Comparison of ENCODE assay signal across 2 cellular contexts in genomic region chr5:51159606-51160005, GRCh38.
TF ChIP-seq lines count a peak whose summit lies in the region.

No MANE protein-coding gene starts in this region.

TF ChIP-seq in H1, 55 proteins besides CTCF, POLR2A, EP300 and RAD21:
- no peak for TF ChIP-seq KDM4A (IDR thresholded peaks at IDR 0.05; ENCODE audit: low read depth, low read length, severe bottlenecking)
- TF ChIP-seq TBP (IDR thresholded peaks at IDR 0.05; ENCODE audit: low read depth, low read length) = no peak
- no peak for TF ChIP-seq SP2 (IDR thresholded peaks at IDR 0.05; ENCODE audit: low read length)
- no peak for TF ChIP-seq SP1 (IDR thresholded peaks at IDR 0.05; ENCODE audit: low read depth, low read length)
- TF ChIP-seq POLR2AphosphoS5 (IDR thresholded peaks at IDR 0.05; ENCODE audit: low read depth, low read length) = no peak
- no peak for TF ChIP-seq RNF2 (IDR thresholded peaks at IDR 0.05; ENCODE audit: borderline replicate concordance, low read depth, low read length, missing control alignments, poor library complexity, severe bottlenecking)
- TF ChIP-seq SUZ12 (IDR thresholded peaks at IDR 0.05; ENCODE audit: low read length) = no peak
- no peak for TF ChIP-seq HDAC2 (IDR thresholded peaks at IDR 0.05; ENCODE audit: borderline replicate concordance in 1 of 2, low read depth in 2 of 2, low read length in 2 of 2)
- no peak for TF ChIP-seq NANOG (IDR thresholded peaks at IDR 0.05; ENCODE audit: insufficient read depth, low read depth, low read length, poor library complexity, severe bottlenecking)
- TF ChIP-seq POU5F1 (IDR thresholded peaks at IDR 0.05; ENCODE audit: low read depth, low read length) = no peak
- no peak for TF ChIP-seq USF2 (IDR thresholded peaks at IDR 0.05; ENCODE audit: low read length)
- no peak for TF ChIP-seq MAFK (IDR thresholded peaks at IDR 0.05; ENCODE audit: low read depth, low read length)
- TF ChIP-seq PHF8 (conservative IDR thresholded peaks at IDR 0.05; ENCODE audit: low read depth, low read length) = no peak
- no peak for TF ChIP-seq CHD7 (IDR thresholded peaks at IDR 0.05; ENCODE audit: insufficient replicate concordance, low read length)
- TF ChIP-seq CEBPB (IDR thresholded peaks at IDR 0.05; ENCODE audit: low read depth, low read length) = no peak
TF ChIP-seq in H1: peak in this region for 0.

TF ChIP-seq in GM12891, 5 proteins besides CTCF, POLR2A, EP300 and RAD21:
- TF ChIP-seq SPI1 (IDR thresholded peaks at IDR 0.05; ENCODE audit: low read depth, low read length) (no peak), POLR2AphosphoS5 (IDR thresholded peaks at IDR 0.05; ENCODE audit: low read depth, low read length) (no peak), PAX5 (IDR thresholded peaks at IDR 0.05; ENCODE audit: insufficient read depth, low read length, severe bottlenecking) (no peak), POU2F2 (IDR thresholded peaks at IDR 0.05; ENCODE audit: low read depth, low read length) (no peak), TAF1 (IDR thresholded peaks at IDR 0.05; ENCODE audit: low read depth, low read length) (no peak)
